8 cellular contexts compared by ENCODE assay signal in the genomic region with DNA sequence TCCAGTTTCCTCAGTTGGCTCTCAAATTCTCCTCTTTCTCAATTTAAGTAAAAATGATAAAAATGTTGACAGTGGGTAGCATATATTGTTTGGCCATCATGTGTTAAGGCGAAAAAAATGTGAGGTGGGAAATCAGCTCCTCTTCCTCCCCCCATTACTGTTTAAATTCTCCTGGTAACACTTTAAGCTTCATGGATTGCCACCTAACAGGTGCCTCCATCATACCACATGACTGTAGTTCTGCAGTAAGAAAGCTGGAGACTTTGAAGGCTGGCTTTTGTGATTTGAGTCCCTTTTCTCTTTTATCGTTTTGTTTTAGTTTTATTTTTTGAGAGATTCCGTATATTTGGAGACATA. TPM values are rescaled to one million over a fixed set of nuclear protein-coding genes. Genes with fewer than 3 reads are reported as not detected.
DNase-seq lines count a peak whose midpoint lies in the region; ATAC-seq and TF ChIP-seq lines count a peak whose summit lies in the region.

No MANE protein-coding gene starts in this region.

- peak overlapping the region; percentile 89 for H3K4me3 ChIP-seq in HEK293 (ENCODE audit: low read depth, low read length)
- peak overlapping the region; percentile 91 to 96 (median 92) for H3K4me3 ChIP-seq in breast epithelium

- no peaks in the 10 kb centered on the region for H3K36me3 Mint-ChIP-seq in memory B cell

- ATAC-seq in memory B cell (ENCODE audit: low read depth) (no peak), GM18867 (IDR thresholded peaks at IDR 0.05; ENCODE audit: unreplicated experiment) (no peak)

- H3K4me3 Mint-ChIP-seq in memory B cell, result peak overlapping the region; percentile 92

- H3K9me3 ChIP-seq in HEK293 (ENCODE audit: control insufficient read depth, insufficient read depth, low read depth, low read length) (no peaks in the 10 kb centered on the region), breast epithelium (no peaks in the 10 kb centered on the region)

- CTCF ChIA-PET in HEK293 (lab: Yijun Ruan, JAX), result interaction anchor here (0.5 to 1.7 kb wide), 5 partner anchors 10 to 123 kb away, joined by 3 to 6 read pairs (median 4); no protein-coding TSS in a partner anchor

- POLR2A ChIA-PET in HEK293 (lab: Yijun Ruan, JAX), result interaction anchor here (0.5 to 3.3 kb wide), 6 partner anchors 10 to 123 kb away, joined by 4 to 18 read pairs (median 9); a partner anchor contains a TSS

- H3K27ac ChIP-seq in 22Rv1 (peak overlapping the region; percentile 90), HEK293 (ENCODE audit: extremely low read depth, low read depth, low read length) (peak overlapping the region; percentile 51; the same call in 1 of the 2 replicates), breast epithelium (peak overlapping the region; percentile 97 to 100)

- H3K27me3 Mint-ChIP-seq in memory B cell, result no peaks in the 10 kb centered on the region

- DNase-seq in breast epithelium (ENCODE audit: low spot score in 2 of 2), result no peak
- no peak for DNase-seq in memory B cell (ENCODE audit: low spot score in 2 of 2)
- no peak for DNase-seq in GM13976 (ENCODE audit: low spot score)
- no peak for DNase-seq in posterior cingulate gyrus
- DNase-seq in NCI-H510A (lab: John Stamatoyannopoulos, UW), result no peak

- TF ChIP-seq CTCF in 22Rv1 (IDR thresholded peaks at IDR 0.05) (no peak), HEK293 (tag by site-specific recombination; IDR thresholded peaks at IDR 0.05) (no peak), breast epithelium (IDR thresholded peaks at IDR 0.05) (no peak), GM13976 (IDR thresholded peaks at IDR 0.05; ENCODE audit: borderline replicate concordance, control extremely low read depth, extremely low read depth, insufficient read depth, missing control alignments) (no peak)

- peaks cover 23% of the 10 kb centered on the region for H3K4me1 ChIP-seq in HEK293 (ENCODE audit: control insufficient read depth, insufficient read depth, low read length)
- peaks cover 0 to 15% of the 10 kb centered on the region in 2 donors for H3K4me1 ChIP-seq in breast epithelium

- intact Hi-C loops in breast epithelium (cut with DNase I; ENCODE audit: low total_unique reads) (no loop called here), posterior cingulate gyrus (cut with DNase I) (loop anchor here (1.0 to 5.0 kb wide), 2 partner anchors 29 to 37 kb away; no protein-coding TSS in a partner anchor)

- H3K27me3 ChIP-seq in breast epithelium, result no peaks in the 10 kb centered on the region

- in situ Hi-C loops in GM13976 (cut with MboI; ENCODE audit: low sequenced_read_pairs, unreplicated experiment), result no loop called here

- no peak for TF ChIP-seq POLR2A in breast epithelium (IDR thresholded peaks at IDR 0.05)

- no peaks in the 10 kb centered on the region for H3K9me3 Mint-ChIP-seq in memory B cell

- H3K36me3 ChIP-seq in HEK293 (ENCODE audit: control insufficient read depth in 2 of 2, insufficient read depth in 1 of 2, low read length in 2 of 2) (no peaks in the 10 kb centered on the region), breast epithelium (no peaks in the 10 kb centered on the region)

- peaks cover 35% of the 10 kb centered on the region for H3K4me1 Mint-ChIP-seq in memory B cell

- peak overlapping the region; percentile 95 for H3K27ac Mint-ChIP-seq in memory B cell

TF ChIP-seq in HEK293, 187 proteins besides CTCF, POLR2A, EP300 and RAD21:
- TF ChIP-seq SCRT1 (tag by site-specific recombination; IDR thresholded peaks at IDR 0.05; ENCODE audit: borderline replicate concordance) (peak; percentile 34; the same call in 1 of the 2 replicates), OVOL3 (tag by site-specific recombination; IDR thresholded peaks at IDR 0.05) (no peak), SCRT2 (tag by site-specific recombination; IDR thresholded peaks at IDR 0.05) (peak; percentile 96), HOXC10 (CRISPR knock-in tag; IDR thresholded peaks at IDR 0.05) (no peak), ZNF214 (tag by site-specific recombination; IDR thresholded peaks at IDR 0.05; ENCODE audit: borderline replicate concordance) (no peak), ZNF610 (tag by site-specific recombination; IDR thresholded peaks at IDR 0.05; ENCODE audit: borderline replicate concordance) (no peak), ZNF561 (tag by site-specific recombination; IDR thresholded peaks at IDR 0.05; ENCODE audit: borderline replicate concordance) (0 out of 2 replicates have a peak, but pooled peaks have one; percentile 13), ZSCAN16 (tag by site-specific recombination; IDR thresholded peaks at IDR 0.05) (no peak), ZNF16 (tag by site-specific recombination; IDR thresholded peaks at IDR 0.05; ENCODE audit: low read depth) (no peak), ZNF366 (tag by site-specific recombination; conservative IDR thresholded peaks at IDR 0.05) (0 out of 2 replicates have a peak, but pooled peaks have one; percentile 19)
- TF ChIP-seq, protein P1, sequence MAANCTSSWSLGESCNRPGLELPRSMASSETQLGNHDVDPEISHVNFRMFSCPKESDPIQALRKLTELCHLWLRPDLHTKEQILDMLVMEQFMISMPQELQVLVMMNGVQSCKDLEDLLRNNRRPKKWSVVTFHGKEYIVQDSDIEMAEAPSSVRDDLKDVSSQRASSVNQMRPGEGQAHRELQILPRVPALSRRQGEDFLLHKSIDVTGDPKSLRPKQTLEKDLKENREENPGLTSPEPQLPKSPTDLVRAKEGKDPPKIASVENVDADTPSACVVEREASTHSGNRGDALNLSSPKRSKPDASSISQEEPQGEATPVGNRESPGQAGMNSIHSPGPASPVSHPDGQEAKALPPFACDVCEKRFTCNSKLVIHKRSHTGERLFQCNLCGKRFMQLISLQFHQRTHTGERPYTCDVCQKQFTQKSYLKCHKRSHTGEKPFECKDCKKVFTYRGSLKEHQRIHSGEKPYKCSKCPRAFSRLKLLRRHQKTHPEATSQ (tag by site-specific recombination; IDR thresholded peaks at IDR 0.05), result no peak
- TF ChIP-seq, protein P2, sequence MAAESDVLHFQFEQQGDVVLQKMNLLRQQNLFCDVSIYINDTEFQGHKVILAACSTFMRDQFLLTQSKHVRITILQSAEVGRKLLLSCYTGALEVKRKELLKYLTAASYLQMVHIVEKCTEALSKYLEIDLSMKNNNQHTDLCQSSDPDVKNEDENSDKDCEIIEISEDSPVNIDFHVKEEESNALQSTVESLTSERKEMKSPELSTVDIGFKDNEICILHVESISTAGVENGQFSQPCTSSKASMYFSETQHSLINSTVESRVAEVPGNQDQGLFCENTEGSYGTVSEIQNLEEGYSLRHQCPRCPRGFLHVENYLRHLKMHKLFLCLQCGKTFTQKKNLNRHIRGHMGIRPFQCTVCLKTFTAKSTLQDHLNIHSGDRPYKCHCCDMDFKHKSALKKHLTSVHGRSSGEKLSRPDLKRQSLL (tag by site-specific recombination; IDR thresholded peaks at IDR 0.05), result peak; percentile 74; the same call in 1 of the 2 replicates
- TF ChIP-seq, protein P3, sequence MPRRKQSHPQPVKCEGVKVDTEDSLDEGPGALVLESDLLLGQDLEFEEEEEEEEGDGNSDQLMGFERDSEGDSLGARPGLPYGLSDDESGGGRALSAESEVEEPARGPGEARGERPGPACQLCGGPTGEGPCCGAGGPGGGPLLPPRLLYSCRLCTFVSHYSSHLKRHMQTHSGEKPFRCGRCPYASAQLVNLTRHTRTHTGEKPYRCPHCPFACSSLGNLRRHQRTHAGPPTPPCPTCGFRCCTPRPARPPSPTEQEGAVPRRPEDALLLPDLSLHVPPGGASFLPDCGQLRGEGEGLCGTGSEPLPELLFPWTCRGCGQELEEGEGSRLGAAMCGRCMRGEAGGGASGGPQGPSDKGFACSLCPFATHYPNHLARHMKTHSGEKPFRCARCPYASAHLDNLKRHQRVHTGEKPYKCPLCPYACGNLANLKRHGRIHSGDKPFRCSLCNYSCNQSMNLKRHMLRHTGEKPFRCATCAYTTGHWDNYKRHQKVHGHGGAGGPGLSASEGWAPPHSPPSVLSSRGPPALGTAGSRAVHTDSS (tag by site-specific recombination; IDR thresholded peaks at IDR 0.05), result peak; percentile 43; the same call in 1 of the 2 replicates
TF ChIP-seq in HEK293: peak in this region for 6.

RNA-seq across cellular contexts. Expression of a gene that starts 1.2 kb away (rescaled TPM):
- total RNA-seq in breast epithelium, result 10 to 100 TPM; 34.1 to 53.0 (median 36.0) TPM
